ENCODE assay signal across 1 cellular context in genomic region chr5:123937230-123937629, GRCh38.
TF ChIP-seq lines count a peak whose summit lies in the region.

No MANE protein-coding gene starts in this region.

TF ChIP-seq in HEK293, 187 proteins besides CTCF, POLR2A, EP300 and RAD21 (continued from another document):
- no peak for TF ChIP-seq ZBTB10 (tag by site-specific recombination; IDR thresholded peaks at IDR 0.05)
- TF ChIP-seq ZNF701 (tag by site-specific recombination; IDR thresholded peaks at IDR 0.05), result no peak
- TF ChIP-seq ZNF354C (tag by site-specific recombination; IDR thresholded peaks at IDR 0.05; ENCODE audit: borderline replicate concordance, low read depth), result no peak
- no peak for TF ChIP-seq ZNF664 (tag by site-specific recombination; IDR thresholded peaks at IDR 0.05)
- TF ChIP-seq ZFP41 (tag by site-specific recombination; IDR thresholded peaks at IDR 0.05; ENCODE audit: borderline replicate concordance), result no peak
- TF ChIP-seq ZNF692 (tag by site-specific recombination; IDR thresholded peaks at IDR 0.05), result peak; percentile 63
- TF ChIP-seq ZNF629 (tag by site-specific recombination; IDR thresholded peaks at IDR 0.05), result no peak
- peak; percentile 48; the same call in 1 of the 2 replicates for TF ChIP-seq ZNF335 (tag by site-specific recombination; conservative IDR thresholded peaks at IDR 0.05)
- TF ChIP-seq ZNF549 (tag by site-specific recombination; IDR thresholded peaks at IDR 0.05), result no peak
- TF ChIP-seq ZBTB49 (tag by site-specific recombination; IDR thresholded peaks at IDR 0.05; ENCODE audit: low read depth), result no peak
- TF ChIP-seq RBAK (tag by site-specific recombination; IDR thresholded peaks at IDR 0.05), result no peak
- no peak for TF ChIP-seq KLF7 (tag by site-specific recombination; IDR thresholded peaks at IDR 0.05; ENCODE audit: borderline replicate concordance)
- no peak for TF ChIP-seq ZNF560 (tag by site-specific recombination; IDR thresholded peaks at IDR 0.05; ENCODE audit: borderline replicate concordance)
- no peak for TF ChIP-seq YY1 (tag by site-specific recombination; IDR thresholded peaks at IDR 0.05)
- no peak for TF ChIP-seq ZNF184 (tag by site-specific recombination; IDR thresholded peaks at IDR 0.05)
- no peak for TF ChIP-seq ZNF155 (tag by site-specific recombination; IDR thresholded peaks at IDR 0.05)
- no peak for TF ChIP-seq ZNF621 (tag by site-specific recombination; IDR thresholded peaks at IDR 0.05)
- no peak for TF ChIP-seq ZSCAN5A (tag by site-specific recombination; IDR thresholded peaks at IDR 0.05)
- peak; percentile 57; the same call in 1 of the 2 replicates for TF ChIP-seq ZBTB48 (tag by site-specific recombination; IDR thresholded peaks at IDR 0.05)
- TF ChIP-seq TRIM28 (IDR thresholded peaks at IDR 0.05; ENCODE audit: borderline replicate concordance, low read length), result no peak
- no peak for TF ChIP-seq KLF16 (tag by site-specific recombination; IDR thresholded peaks at IDR 0.05)
- TF ChIP-seq SP7 (tag by site-specific recombination; IDR thresholded peaks at IDR 0.05), result peak; percentile 54; the same call in 1 of the 2 replicates
- no peak for TF ChIP-seq PRDM6 (tag by site-specific recombination; IDR thresholded peaks at IDR 0.05)
- TF ChIP-seq ZNF639 (tag by site-specific recombination; IDR thresholded peaks at IDR 0.05), result no peak
- TF ChIP-seq ZNF26 (tag by site-specific recombination; IDR thresholded peaks at IDR 0.05), result no peak
- no peak for TF ChIP-seq ZNF670 (tag by site-specific recombination; IDR thresholded peaks at IDR 0.05; ENCODE audit: low read depth)
- no peak for TF ChIP-seq ZNF555 (tag by site-specific recombination; conservative IDR thresholded peaks at IDR 0.05)
- no peak for TF ChIP-seq GLI2 (tag by site-specific recombination; IDR thresholded peaks at IDR 0.05; ENCODE audit: borderline replicate concordance, low read depth)
- TF ChIP-seq ZBTB44 (tag by site-specific recombination; IDR thresholded peaks at IDR 0.05), result no peak
- TF ChIP-seq KLF9 (tag by site-specific recombination; IDR thresholded peaks at IDR 0.05; ENCODE audit: low read depth), result no peak
- TF ChIP-seq ZEB2 (tag by site-specific recombination; IDR thresholded peaks at IDR 0.05), result peak; percentile 53; the same call in 1 of the 2 replicates
- no peak for TF ChIP-seq ZNF202 (tag by site-specific recombination; IDR thresholded peaks at IDR 0.05; ENCODE audit: borderline replicate concordance)
- 0 out of 2 replicates have a peak, but pooled peaks have one; percentile 38 for TF ChIP-seq ZNF580 (tag by site-specific recombination; IDR thresholded peaks at IDR 0.05)
- 0 out of 2 replicates have a peak, but pooled peaks have one; percentile 26 for TF ChIP-seq ZSCAN30 (tag by site-specific recombination; IDR thresholded peaks at IDR 0.05)
TF ChIP-seq in HEK293: peak in this region for 19.
